ENCODE assay signal across 30 cellular contexts in genomic region chr2:131556998-131557397, GRCh38.
"Had no signal": no experiment of that assay in that cellular context is flagged by ENCODE, and none has a peak within 500 bp of the region (broad histone marks: within the 10 kb centered on the region; RNA-seq: fewer than 3 reads in every experiment).

No MANE protein-coding gene starts in this region.

- H3K4me1 Mint-ChIP-seq: immature natural killer cell; naive thymus-derived CD8-positive, alpha-beta T cell; nephron; neural crest cell; stimulated activated memory B cell treated with anti-CD40 and anti-IgM and Interleukin-4, amounts not matched to agents 10 μg/mL and 1 μg/mL and 100 μg/mL, for 72 hours; stimulated activated naive CD8-positive, alpha-beta T cell treated with anti-CD3 and anti-CD28 coated beads, Interleukin-15, amount 100 ng/mL, for 72 hours had no signal

- H3K27ac ChIP-seq: left lung, lower lobe of right lung, pancreas, prostate gland, sigmoid colon, thyroid gland, transverse colon, upper lobe of left lung had no signal

- H3K4me2 ChIP-seq: smooth muscle cell had no signal

- H3K36me3 ChIP-seq: lower lobe of right lung, pancreas, prostate gland, sigmoid colon, thyroid gland, transverse colon, upper lobe of left lung had no signal

- H3K27ac Mint-ChIP-seq: immature natural killer cell; naive thymus-derived CD8-positive, alpha-beta T cell; nephron; stimulated activated memory B cell treated with anti-CD40 and anti-IgM and Interleukin-4, amounts not matched to agents 10 μg/mL and 1 μg/mL and 100 μg/mL, for 72 hours; stimulated activated naive CD8-positive, alpha-beta T cell treated with anti-CD3 and anti-CD28 coated beads, Interleukin-15, amount 100 ng/mL, for 72 hours had no signal

- H3K9me3 ChIP-seq: left lung, lower lobe of right lung, pancreas, prostate gland, sigmoid colon, thyroid gland, transverse colon, upper lobe of left lung had no signal

- DNase-seq: hypothalamus; immature natural killer cell; kidney; left colon; left lung; lower lobe of right lung; mammary epithelial cell; mesenchymal stem cell; naive thymus-derived CD8-positive, alpha-beta T cell; nucleus accumbens; pancreas; posterior cingulate gyrus; retina; right cardiac atrium; sigmoid colon; stimulated activated CD4-positive, alpha-beta T cell treated with anti-CD3 and anti-CD28 coated beads, Interleukin-1b, Interleukin-23, amount 100 ng/mL, for 48 hours; stimulated activated CD4-positive, alpha-beta T cell treated with anti-CD3 and anti-CD28 coated beads, Interleukin-2, amount 100 ng/mL, for 48 hours; stimulated activated CD4-positive, alpha-beta T cell treated with anti-CD3 and anti-CD28 coated beads, Interleukin-4, amount 100 ng/mL, for 4 hours; stimulated activated CD8-positive, alpha-beta memory T cell treated with anti-CD3 and anti-CD28 coated beads, Interleukin-4, amount 100 ng/mL, for 48 hours; stimulated activated naive CD4-positive, alpha-beta T cell treated with Interleukin-2 at 50 U/mL for 16 hours; stimulated activated naive CD8-positive, alpha-beta T cell treated with anti-CD3 and anti-CD28 coated beads, Interleukin-15, amount 100 ng/mL, for 72 hours; substantia nigra; thyroid gland; transverse colon; upper lobe of left lung had no signal

- H3K36me3 Mint-ChIP-seq: immature natural killer cell; naive thymus-derived CD8-positive, alpha-beta T cell; stimulated activated memory B cell treated with anti-CD40 and anti-IgM and Interleukin-4, amounts not matched to agents 10 μg/mL and 1 μg/mL and 100 μg/mL, for 72 hours had no signal

- ATAC-seq: left colon; left lung; lower lobe of right lung; naive thymus-derived CD8-positive, alpha-beta T cell; right cardiac atrium; stimulated activated memory B cell treated with anti-CD40 and anti-IgM and Interleukin-4, amounts not matched to agents 10 μg/mL and 1 μg/mL and 100 μg/mL, for 72 hours; stimulated activated naive CD8-positive, alpha-beta T cell treated with anti-CD3 and anti-CD28 coated beads, Interleukin-15, amount 100 ng/mL, for 72 hours had no signal

- H3K27me3 ChIP-seq: pancreas, sigmoid colon, thyroid gland, upper lobe of left lung had no signal

- H3K9me3 Mint-ChIP-seq: immature natural killer cell; nephron; neural crest cell; stimulated activated memory B cell treated with anti-CD40 and anti-IgM and Interleukin-4, amounts not matched to agents 10 μg/mL and 1 μg/mL and 100 μg/mL, for 72 hours; stimulated activated naive CD8-positive, alpha-beta T cell treated with anti-CD3 and anti-CD28 coated beads, Interleukin-15, amount 100 ng/mL, for 72 hours had no signal

- H3K4me1 ChIP-seq: left lung, lower lobe of right lung, pancreas, prostate gland, sigmoid colon, thyroid gland, transverse colon, upper lobe of left lung had no signal

- H3K4me3 Mint-ChIP-seq: immature natural killer cell; naive thymus-derived CD8-positive, alpha-beta T cell; nephron; neural crest cell; stimulated activated memory B cell treated with anti-CD40 and anti-IgM and Interleukin-4, amounts not matched to agents 10 μg/mL and 1 μg/mL and 100 μg/mL, for 72 hours; stimulated activated naive CD8-positive, alpha-beta T cell treated with anti-CD3 and anti-CD28 coated beads, Interleukin-15, amount 100 ng/mL, for 72 hours had no signal

- H3K4me3 ChIP-seq: left lung, lower lobe of right lung, pancreas, prostate gland, sigmoid colon, smooth muscle cell, thyroid gland, transverse colon, upper lobe of left lung had no signal
